10 cellular contexts compared by ENCODE assay signal in the genomic region with DNA sequence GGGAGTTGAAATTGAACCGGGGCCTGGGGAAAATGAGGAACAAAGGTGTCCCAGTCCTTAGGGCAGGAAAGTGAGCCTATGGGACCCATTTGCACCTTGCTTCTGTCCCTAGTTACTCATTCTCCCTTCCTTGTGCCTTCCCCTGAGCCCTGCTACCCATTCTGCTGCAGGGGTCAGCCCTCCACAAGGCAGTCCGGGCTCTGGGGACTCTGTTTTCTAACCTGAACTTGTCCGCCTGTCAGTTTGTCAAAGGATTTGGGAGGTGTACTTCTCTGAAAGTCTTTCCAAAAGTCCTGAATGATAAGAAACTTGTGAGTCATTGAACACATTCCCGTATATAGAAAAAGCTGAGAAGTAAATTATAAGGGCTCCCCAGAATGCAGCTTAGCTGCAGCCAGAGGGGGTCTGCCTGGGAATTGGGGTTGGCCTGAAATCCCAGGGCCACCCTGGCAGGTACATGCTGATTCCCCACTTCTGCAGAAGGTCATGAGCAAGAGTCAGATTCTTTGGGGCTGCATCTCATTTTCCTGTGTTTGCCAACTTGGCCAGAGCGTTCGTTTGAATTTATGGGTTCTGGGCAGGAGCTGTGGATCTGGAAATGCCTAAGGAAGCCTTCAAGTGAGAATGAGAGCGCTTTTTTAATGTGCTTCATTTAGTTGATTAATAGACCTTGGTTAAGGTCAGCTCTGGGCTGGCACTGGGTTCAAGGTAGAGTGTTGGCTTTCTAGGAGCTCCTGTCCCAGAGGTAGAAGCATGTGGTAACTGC. TPM values are rescaled to one million over a fixed set of nuclear protein-coding genes. Genes with fewer than 3 reads are reported as not detected.
A peak's percentile ranks its signal among the peaks of the same experiment; 100 is the strongest.
DNase-seq lines count a peak whose midpoint lies in the region; ATAC-seq, FAIRE-seq and TF ChIP-seq lines count a peak whose summit lies in the region.
"Had no signal": no experiment of that assay in that cellular context is flagged by ENCODE, and none has a peak within 500 bp of the region (broad histone marks: within the 10 kb centered on the region; RNA-seq: fewer than 3 reads in every experiment).

No MANE protein-coding gene starts in this region.

- H2BK5ac ChIP-seq in H1 (ENCODE audit: low read depth, low read length), result no peak overlapping the region; the same call in 1 of the 2 replicates

- CTCF ChIA-PET in OCI-LY7 (lab: Charles Lee; ENCODE audit: unreplicated experiment), result interaction anchor here (0.6 to 3.6 kb wide), 4 partner anchors 19 to 26 kb away, joined by 3 to 20 read pairs (median 4); no protein-coding TSS in a partner anchor
- CTCF ChIA-PET in H1 (lab: Charles Lee; ENCODE audit: partially characterized antibody), result interaction anchor here (0.7 to 3.8 kb wide), 15 partner anchors 10 to 202 kb away, joined by 3 to 16 read pairs (median 4); no protein-coding TSS in a partner anchor

- H3K9me3 ChIP-seq in DND-41 (ENCODE audit: insufficient read depth, low read length, severe bottlenecking), result no peaks in the 10 kb centered on the region
- H3K9me3 ChIP-seq in OCI-LY7 (ENCODE audit: low read length), result no peaks in the 10 kb centered on the region
- H3K9me3 ChIP-seq in H1 (ENCODE audit: insufficient read depth in 2 of 2, low read depth in 1 of 2, low read length in 1 of 2), result no peaks in the 10 kb centered on the region
- H3K9me3 ChIP-seq in psoas muscle, result no peaks in the 10 kb centered on the region

- no peak overlapping the region for H4K5ac ChIP-seq in H1 (ENCODE audit: insufficient read length, low read depth, low read length)

- no peak for TF ChIP-seq POLR2A in H1 (IDR thresholded peaks at IDR 0.05; ENCODE audit: control extremely low read depth in 1 of 2, low read depth in 2 of 2, low read length in 2 of 2)

- H2BK20ac ChIP-seq in H1 (ENCODE audit: low read length), result no peak overlapping the region

- H2BK12ac ChIP-seq in H1 (ENCODE audit: low read depth, low read length), result no peak overlapping the region

- no peak overlapping the region for H2BK120ac ChIP-seq in H1 (replicated peaks; ENCODE audit: low read depth, low read length)

- no peak overlapping the region for H2BK15ac ChIP-seq in H1 (ENCODE audit: low read length)

- H4K20me1 ChIP-seq in DND-41 (ENCODE audit: insufficient read depth, low read length) (peaks cover 15% of the 10 kb centered on the region), OCI-LY7 (ENCODE audit: insufficient read depth, low read length) (peaks cover 38% of the 10 kb centered on the region), H1 (replicated peaks in 1 of 2; ENCODE audit: control insufficient read depth in 1 of 2, insufficient read depth in 2 of 2, low read length in 2 of 2) (peaks cover 12 to 34% of the 10 kb centered on the region in 2 experiments)

- H3K23ac ChIP-seq in H1 (ENCODE audit: insufficient read length), result no peak overlapping the region

- H4K91ac ChIP-seq in H1 (replicated peaks; ENCODE audit: insufficient read length, low read length), result peak overlapping the region; percentile 41

- H4K8ac ChIP-seq in H1 (ENCODE audit: extremely low read depth, insufficient read depth, low read length), result no peak overlapping the region

- no peak overlapping the region for H3K27ac ChIP-seq in DND-41 (ENCODE audit: low read length)
- peak overlapping the region; percentile 91 for H3K27ac ChIP-seq in OCI-LY7 (ENCODE audit: low read depth, low read length, poor library complexity, severe bottlenecking)
- H3K27ac ChIP-seq in H1 (ENCODE audit: low read depth, low read length), result no peak overlapping the region
- H3K27ac ChIP-seq in psoas muscle, result peak overlapping the region; percentile 97

- peaks cover 13% of the 10 kb centered on the region for H3K23me2 ChIP-seq in H1 (ENCODE audit: low read depth, low read length)

- H2AFZ ChIP-seq in DND-41 (ENCODE audit: low read depth, low read length) (no peak overlapping the region), OCI-LY7 (ENCODE audit: low read length) (no peak overlapping the region), H1 (ENCODE audit: low read length) (no peak overlapping the region)

- H3K27me3 ChIP-seq in DND-41 (ENCODE audit: insufficient read depth, low read length, poor library complexity), result no peaks in the 10 kb centered on the region
- H3K27me3 ChIP-seq in H1 (replicated peaks in 1 of 4; ENCODE audit: control insufficient read depth in 3 of 4, extremely low read depth in 1 of 4, insufficient read depth in 3 of 4, low read length in 3 of 4), result no peaks in the 10 kb centered on the region
- no peaks in the 10 kb centered on the region for H3K27me3 ChIP-seq in psoas muscle (ENCODE audit: insufficient read depth in 3 of 3, low read length in 2 of 3)

- ATAC-seq in DND-41 (ENCODE audit: insufficient read depth, low read depth) (no peak), psoas muscle (no peak), GM21619 (IDR thresholded peaks at IDR 0.05; ENCODE audit: unreplicated experiment) (no peak)

- H3K4ac ChIP-seq in H1 (replicated peaks; ENCODE audit: insufficient read length, low read depth, low read length), result no peak overlapping the region

- H3K79me1 ChIP-seq in H1 (ENCODE audit: low read depth, low read length), result peaks cover 29% of the 10 kb centered on the region

- H3K36me3 ChIP-seq in DND-41 (ENCODE audit: insufficient read depth, low read length) (peaks cover 7% of the 10 kb centered on the region; the same call in 1 of the 2 replicates), OCI-LY7 (ENCODE audit: insufficient read depth, low read length) (peaks cover 69% of the 10 kb centered on the region), H1 (ENCODE audit: control insufficient read depth in 2 of 4, insufficient read depth in 4 of 4, low read length in 3 of 4) (0 out of 8 replicates have a peak, but pooled peaks cover 0 to 2% (median under 1%) of the 10 kb centered on the region in 4 experiments), psoas muscle (ENCODE audit: insufficient read depth in 1 of 2, low read depth in 1 of 2) (peaks cover 0 to 13% of the 10 kb centered on the region in 2 donors)

- no peak for TF ChIP-seq EP300 in H1 (IDR thresholded peaks at IDR 0.05; ENCODE audit: borderline replicate concordance in 1 of 2, low read depth in 2 of 2, low read length in 2 of 2)

- H3K9ac ChIP-seq in DND-41 (ENCODE audit: low read depth, low read length) (no peak overlapping the region; the same call in 1 of the 2 replicates), H1 (replicated peaks in 1 of 4; ENCODE audit: extremely low read depth in 1 of 4, low read depth in 3 of 4, low read length in 3 of 4) (no peak overlapping the region)

- H3K4me1 ChIP-seq in DND-41 (ENCODE audit: insufficient read depth, low read length) (peaks cover 33% of the 10 kb centered on the region), OCI-LY7 (ENCODE audit: insufficient read depth, low read length, poor library complexity, severe bottlenecking) (peaks cover 73% of the 10 kb centered on the region), H1 (replicated peaks in 1 of 4; ENCODE audit: control insufficient read depth in 3 of 4, insufficient read depth in 4 of 4, low read length in 3 of 4) (peaks cover 5 to 26% (median 18%) of the 10 kb centered on the region in 4 experiments), psoas muscle (peaks cover 53% of the 10 kb centered on the region)

- H3K14ac ChIP-seq in H1 (ENCODE audit: insufficient read length), result no peak overlapping the region

- no peaks in the 10 kb centered on the region for H3K9me2 ChIP-seq in OCI-LY7 (ENCODE audit: insufficient read depth, low read length)

- WGBS in H1 (ENCODE audit: extremely low coverage in 1 of 2, insufficient coverage in 1 of 2, insufficient read length in 1 of 2, insufficient replicate concordance in 2 of 2, low coverage in 1 of 2, low lambda C conversion rate in 2 of 2, missing lambda C conversion rate in 1 of 2), 2 experiments, result 88% methylated on average over 7 of the region's 7 CpGs; no CpG with 5 or more reads in 1 of the 2 experiments
- WGBS in psoas muscle, 3 donors, result 52 to 76% (median 55%) methylated on average over 7 of the region's 7 CpGs

- H3K18ac ChIP-seq in H1 (ENCODE audit: extremely low read depth, low read length), result no peak overlapping the region; the same call in 1 of the 2 replicates

- intact Hi-C loops in OCI-LY7 (cut with micrococcal nuclease; ENCODE audit: unreplicated experiment) (loop anchor here (10.0 kb wide), 2 partner anchors 279 to 1741 kb away; partner anchors contain the start of gene RAF1), psoas muscle (cut with DNase I) (loop anchor here in 1 of 2 donors (10.0 kb wide), 1 partner anchor 201 kb away; no protein-coding TSS in a partner anchor)

- BruUV-seq in OCI-LY7 (replicated peaks; lab: Mats Ljungman, UMichigan), result no TSS peak

- no peak for TF ChIP-seq RAD21 in H1 (IDR thresholded peaks at IDR 0.05 in 1 of 2, conservative IDR thresholded peaks at IDR 0.05 in 1 of 2; ENCODE audit: low read depth in 2 of 2, low read length in 2 of 2)

- DNase-seq in DND-41 (no peak), OCI-LY7 (ENCODE audit: low spot score) (no peak), H1 (ENCODE audit: low read depth in 1 of 2, low spot score in 2 of 2) (no peak), psoas muscle (no peak), DMS79 treated with DMSO at 0.1 percent for 48 hours (lab: John Stamatoyannopoulos, UW) (no peak), NK-92 (lab: John Stamatoyannopoulos, UW; ENCODE audit: unreplicated experiment) (no peak)
- DNase-seq in stimulated activated CD4-positive, alpha-beta T cell treated with anti-CD3 and anti-CD28 coated beads, Interleukin-12 subunit alpha, Interleukin-12 subunit beta, amount 100 ng/mL, for 4 hours, result no peak
- DNase-seq: midbrain, T-helper 9 cell had no signal

- peak overlapping the region; percentile 88; the same call in 1 of the 2 replicates for H3K4me2 ChIP-seq in DND-41 (ENCODE audit: insufficient read depth, low read length)
- H3K4me2 ChIP-seq in OCI-LY7 (ENCODE audit: low read length), result peak overlapping the region; percentile 90
- H3K4me2 ChIP-seq in H1 (ENCODE audit: insufficient read depth in 1 of 2, low read depth in 2 of 2, low read length in 2 of 2), result peak overlapping the region; percentile 100; a peak in 3 of 4 replicates

- H3K4me3 ChIP-seq in DND-41 (ENCODE audit: low read depth in 1 of 2, low read length in 2 of 2) (0 out of 4 replicates have a peak overlapping the region, but pooled peaks of 1 of the 2 experiments have one; percentile 95), OCI-LY7 (ENCODE audit: low read depth, low read length, poor library complexity, severe bottlenecking) (peak overlapping the region; percentile 96), H1 (ENCODE audit: extremely low read depth in 1 of 4, insufficient read depth in 2 of 4, low read depth in 3 of 4, low read length in 4 of 4) (peak overlapping the region in 2 of 4 experiments; percentile 15 to 82; a peak in 3 of 8 replicates), psoas muscle (peak overlapping the region; percentile 91)

- H3K56ac ChIP-seq in H1 (replicated peaks; ENCODE audit: insufficient read length, low read depth, low read length), result no peak overlapping the region

- TF ChIP-seq CTCF in DND-41 (IDR thresholded peaks at IDR 0.05; ENCODE audit: borderline replicate concordance, extremely low read depth, low read length, poor library complexity, severe bottlenecking), result no peak
- TF ChIP-seq CTCF in OCI-LY7 (conservative IDR thresholded peaks at IDR 0.05; ENCODE audit: low read length), result no peak
- no peak for TF ChIP-seq CTCF in H1 (IDR thresholded peaks at IDR 0.05; ENCODE audit: control extremely low read depth in 1 of 3, insufficient read depth in 1 of 3, low read depth in 1 of 3, low read length in 3 of 3)
- TF ChIP-seq CTCF in psoas muscle (IDR thresholded peaks at IDR 0.05), result no peak

- no peak for FAIRE-seq in H1 (lab: Jason Lieb, UNC)

- H3K79me2 ChIP-seq in DND-41 (ENCODE audit: insufficient read depth, low read length) (peaks cover 53% of the 10 kb centered on the region), OCI-LY7 (ENCODE audit: insufficient read depth, low read depth, low read length) (peaks cover 78% of the 10 kb centered on the region), H1 (ENCODE audit: control insufficient read depth in 1 of 2, insufficient read depth in 2 of 2, low read length in 2 of 2) (peaks cover 45 to 72% of the 10 kb centered on the region in 2 experiments)

- H2AK5ac ChIP-seq in H1 (ENCODE audit: low read depth, low read length), result 0 out of 2 replicates have a peak overlapping the region, but pooled peaks have one; percentile 16

- POLR2A ChIA-PET in OCI-LY7 (lab: Charles Lee), result interaction anchor here (0.6 to 2.6 kb wide), 7 partner anchors 10 to 48 kb away, joined by 3 to 14 read pairs (median 4); no protein-coding TSS in a partner anchor
- POLR2A ChIA-PET in H1 (lab: Charles Lee; ENCODE audit: partially characterized antibody), result interaction anchor here (0.7 to 6.5 kb wide), 19 partner anchors 7 to 226 kb away, joined by 3 to 41 read pairs (median 4); partner anchors contain the start of genes LSM3 and XPC

RNA-seq across cellular contexts. Expression of gene SLC6A6, which starts 2.9 kb away (rescaled TPM):
- total RNA-seq in OCI-LY7 (2014; rRNA removed; shearing (Covaris generic)), result 36.7 and 43.0 TPM in 2 replicates
- total RNA-seq in OCI-LY7 (2022) (44.6 and 51.8 TPM in 2 replicates), psoas muscle (100 to 1,000 TPM in 1 of 4 donors, 10 to 100 TPM in 3; 10.3 to 104 (median 34.7) TPM)
- 140 and 144 TPM in 2 replicates for total RNA-seq in H1 (2021; fragmentation: NEBNext Ultra II Directional; extraction: Animal tissue kit (Norgen Biotek cat#: 25700))
- polyA plus RNA-seq in H1 (2011; rRNA removed) (66.2 and 77.8 TPM in 2 replicates), psoas muscle (10 to 100 TPM; 12.6 to 76.1 (median 52.8) TPM)
- 69.0 TPM for polyA plus RNA-seq in H1 (2011; cell fraction: cytosol; rRNA removed)
- polyA plus RNA-seq in H1 (2011; cell fraction: nucleus; rRNA removed), result 164 TPM
- 61.4 to 78.1 TPM (median 74.2 TPM) in 4 replicates for polyA plus RNA-seq in H1 (2012, experiment 1 of 2)
- 45.2 TPM for polyA plus RNA-seq in H1 (2012, experiment 2 of 2)
- 158 TPM for polyA plus RNA-seq in H1 (2013, experiment 1 of 2)
- 135 TPM for polyA plus RNA-seq in H1 (2013, experiment 2 of 2)
- polyA minus RNA-seq in H1 (2011; rRNA and poly(A)+ RNA removed), result 242 and 245 TPM in 2 replicates
- polyA minus RNA-seq in H1 (2011; cell fraction: cytosol; rRNA and poly(A)+ RNA removed), result 135 TPM
- polyA minus RNA-seq in H1 (2011; cell fraction: nucleus; rRNA and poly(A)+ RNA removed), result 104 TPM

Comparison
In these comparisons a context has a peak if more than half of its experiments do, and no peak if none do; other contexts are left out.
1. H3K27ac ChIP-seq: peak in OCI-LY7 (single experiment) and psoas muscle (single experiment); none in DND-41 (single experiment) and H1 (single experiment).
2. Peak in every context shown above with its lines, with median percentiles within 50 percentile points of each other: H3K4me2 ChIP-seq.